ENCODE assay signal across 8 cellular contexts in the genomic region with DNA sequence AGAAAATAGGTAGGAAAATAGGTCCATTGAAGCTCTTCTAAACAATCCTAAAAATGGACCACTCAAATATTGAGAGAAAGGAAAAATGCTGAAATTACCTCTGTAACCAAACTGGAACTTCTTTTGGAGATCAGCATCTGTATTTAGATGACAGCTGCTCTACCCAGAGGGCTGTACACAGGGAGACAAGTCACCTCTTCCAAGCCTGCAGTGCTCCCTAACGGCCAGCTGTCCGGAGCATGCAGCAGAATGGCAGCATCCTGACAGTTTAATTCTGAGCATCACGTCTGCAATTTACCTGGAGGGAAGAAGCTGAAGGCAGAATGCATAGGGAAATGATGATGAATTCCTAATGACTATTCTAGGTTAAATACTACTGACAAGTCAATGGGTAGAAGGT.
DNase-seq lines count a peak whose midpoint lies in the region; ATAC-seq, FAIRE-seq and TF ChIP-seq lines count a peak whose summit lies in the region.

No MANE protein-coding gene starts in this region.

- H3K36me3 ChIP-seq in K562 (ENCODE audit: control insufficient read depth, insufficient read depth, low read length), result no peaks in the 10 kb centered on the region

- H3K4me1 Mint-ChIP-seq in nephron, result no peaks in the 10 kb centered on the region
- H3K4me1 Mint-ChIP-seq in stimulated activated naive B cell treated with anti-CD40 and anti-IgM and Interleukin-4, amounts not matched to agents 10 μg/mL and 1 μg/mL and 100 μg/mL, for 72 hours, result no peaks in the 10 kb centered on the region

- H3K79me2 ChIP-seq in K562 (ENCODE audit: control insufficient read depth, insufficient read depth, low read length), result no peaks in the 10 kb centered on the region

- intact Hi-C loops in K562 (cut with micrococcal nuclease), result loop anchor here (2.0 to 10.0 kb wide), 5 partner anchors 64 to 832 kb away; a partner anchor contains a TSS

- peaks cover 3% of the 10 kb centered on the region for H3K27me3 Mint-ChIP-seq in nephron (ENCODE audit: low read depth)
- peaks cover 4 to 5% of the 10 kb centered on the region in 2 donors for H3K27me3 Mint-ChIP-seq in stimulated activated naive B cell treated with anti-CD40 and anti-IgM and Interleukin-4, amounts not matched to agents 10 μg/mL and 1 μg/mL and 100 μg/mL, for 72 hours

- FAIRE-seq in K562 (lab: Jason Lieb, UNC), result peak; percentile 87

- no peaks in the 10 kb centered on the region for H3K36me3 Mint-ChIP-seq in nephron (ENCODE audit: low read depth)
- H3K36me3 Mint-ChIP-seq in stimulated activated naive B cell treated with anti-CD40 and anti-IgM and Interleukin-4, amounts not matched to agents 10 μg/mL and 1 μg/mL and 100 μg/mL, for 72 hours, result no peaks in the 10 kb centered on the region

- TF ChIP-seq CTCF in GM13976 (IDR thresholded peaks at IDR 0.05; ENCODE audit: borderline replicate concordance, control extremely low read depth, extremely low read depth, insufficient read depth, missing control alignments) (peak; percentile 24), K562 (IDR thresholded peaks at IDR 0.05 in 2 of 3, conservative IDR thresholded peaks at IDR 0.05 in 1 of 3; ENCODE audit: insufficient read depth in 2 of 3, low read depth in 1 of 3, low read length in 3 of 3) (peak; percentile 67 to 75 (median 73)), nephron (IDR thresholded peaks at IDR 0.05; ENCODE audit: unreplicated experiment in 3 of 3) (peak; percentile 28 to 45 (median 33))

- H3K4me3 Mint-ChIP-seq in nephron, result no peak overlapping the region
- H3K4me3 Mint-ChIP-seq in stimulated activated naive B cell treated with anti-CD40 and anti-IgM and Interleukin-4, amounts not matched to agents 10 μg/mL and 1 μg/mL and 100 μg/mL, for 72 hours, result no peak overlapping the region

- CTCF ChIA-PET in K562 (lab: Yijun Ruan, JAX; ENCODE audit: low intra/inter-chr PET ratio), result no interaction called here

- WGBS in K562 (ENCODE audit: insufficient coverage, low coverage, missing lambda C conversion rate), result 0% methylated on average over 3 of the region's 3 CpGs

- H3K27ac Mint-ChIP-seq in nephron, result no peak overlapping the region
- no peak overlapping the region for H3K27ac Mint-ChIP-seq in stimulated activated naive B cell treated with anti-CD40 and anti-IgM and Interleukin-4, amounts not matched to agents 10 μg/mL and 1 μg/mL and 100 μg/mL, for 72 hours

- no peak overlapping the region for H3K27ac ChIP-seq in K562 (ENCODE audit: extremely low read depth, low read depth, low read length)

- no peaks in the 10 kb centered on the region for H3K27me3 ChIP-seq in K562 (ENCODE audit: control insufficient read depth in 2 of 2, insufficient read depth in 2 of 2, low read length in 2 of 2)

- H3K4me2 ChIP-seq in K562 (ENCODE audit: insufficient read depth, low read length), result no peak overlapping the region

- DNase-seq in GM13976 (ENCODE audit: low spot score) (no peak), NCI-H1694 (lab: John Stamatoyannopoulos, UW) (peak; percentile 47), K562 (ENCODE audit: extremely low read depth in 1 of 4, low spot score in 3 of 4) (peak; percentile 8 to 76 (median 32))
- no peak for DNase-seq in stimulated activated CD4-positive, alpha-beta T cell treated with anti-CD3 and anti-CD28 coated beads, Interleukin-4, amount 100 ng/mL, for 1 hour
- DNase-seq in stimulated activated naive B cell treated with anti-CD40 and anti-IgM and Interleukin-4, amounts not matched to agents 10 μg/mL and 1 μg/mL and 100 μg/mL, for 72 hours, result no peak

- H3K9me3 ChIP-seq in K562 (replicated peaks; ENCODE audit: control insufficient read depth, insufficient read depth, low read depth, low read length), result no peaks in the 10 kb centered on the region

- TF ChIP-seq EP300 in K562 (IDR thresholded peaks at IDR 0.05; ENCODE audit: low read length), result no peak

- H3K9me3 Mint-ChIP-seq in nephron, result no peaks in the 10 kb centered on the region
- H3K9me3 Mint-ChIP-seq in stimulated activated naive B cell treated with anti-CD40 and anti-IgM and Interleukin-4, amounts not matched to agents 10 μg/mL and 1 μg/mL and 100 μg/mL, for 72 hours, result no peaks in the 10 kb centered on the region

- peak; percentile 80 to 86 for TF ChIP-seq RAD21 in K562 (CRISPR knock-in tag; conservative IDR thresholded peaks at IDR 0.05 in 1 of 2, IDR thresholded peaks at IDR 0.05 in 1 of 2)

- no peak overlapping the region for H2AFZ ChIP-seq in K562 (ENCODE audit: low read depth, low read length)

- H3K9ac ChIP-seq in K562 (ENCODE audit: insufficient read depth in 1 of 2, low read depth in 2 of 2, low read length in 2 of 2), result no peak overlapping the region

- H3K4me3 ChIP-seq in K562, result no peak overlapping the region

- no peak for TF ChIP-seq POLR2A in K562 (conservative IDR thresholded peaks at IDR 0.05)

- peaks cover 5 to 32% of the 10 kb centered on the region in 2 experiments; a peak in 4 of 5 replicates for H3K4me1 ChIP-seq in K562 (replicated peaks in 1 of 2; ENCODE audit: control insufficient read depth in 2 of 2, insufficient read depth in 2 of 2, low read length in 2 of 2)

- in situ Hi-C loops in GM13976 (cut with MboI; ENCODE audit: low sequenced_read_pairs, unreplicated experiment) (no loop called here), K562 (cut with MboI) (no loop called here)

- peak; percentile 92 for ATAC-seq in K562
- no peak for ATAC-seq in GM21528 (IDR thresholded peaks at IDR 0.05; ENCODE audit: low FRiP score, unreplicated experiment)
- ATAC-seq in stimulated activated naive B cell treated with anti-CD40 and anti-IgM and Interleukin-4, amounts not matched to agents 10 μg/mL and 1 μg/mL and 100 μg/mL, for 72 hours (replicated peaks), result no peak
- no peak for ATAC-seq in GM21515 (IDR thresholded peaks at IDR 0.05; ENCODE audit: unreplicated experiment)

- BruUV-seq in K562 (replicated peaks; lab: Mats Ljungman, UMichigan), result no TSS peak

- H4K20me1 ChIP-seq in K562 (replicated peaks; ENCODE audit: control insufficient read depth, insufficient read depth, low read length), result no peaks in the 10 kb centered on the region

- H3K9me1 ChIP-seq in K562 (ENCODE audit: control insufficient read depth, insufficient read depth, low read length), result no peaks in the 10 kb centered on the region

- POLR2A ChIA-PET in K562 (lab: Yijun Ruan, JAX), result interaction anchor here (0.5 to 0.7 kb wide), 4 partner anchors 10 to 1325 kb away, joined by 3 to 4 read pairs (median 3); no protein-coding TSS in a partner anchor

TF ChIP-seq in K562, 482 proteins besides CTCF, POLR2A, EP300 and RAD21 (continues in another document):
- TF ChIP-seq CTBP1 (IDR thresholded peaks at IDR 0.05; ENCODE audit: borderline replicate concordance) (peak; percentile 86), FOXK2 (conservative IDR thresholded peaks at IDR 0.05 in 1 of 2, IDR thresholded peaks at IDR 0.05 in 1 of 2; ENCODE audit: low read depth in 2 of 2) (peak in 1 of 2 experiments; percentile 45; a peak in 1 of 4 replicates), HNRNPH1 (optimal IDR thresholded peaks at IDR 0.05; ENCODE audit: low read depth, low read length) (no peak), POLR2AphosphoS5 (IDR thresholded peaks at IDR 0.05; ENCODE audit: control insufficient read depth, insufficient read depth, low read depth, low read length) (no peak), RB1 (IDR thresholded peaks at IDR 0.05; ENCODE audit: low read depth) (peak; percentile 45; the same call in 1 of the 2 replicates)
- TF ChIP-seq, protein P1, sequence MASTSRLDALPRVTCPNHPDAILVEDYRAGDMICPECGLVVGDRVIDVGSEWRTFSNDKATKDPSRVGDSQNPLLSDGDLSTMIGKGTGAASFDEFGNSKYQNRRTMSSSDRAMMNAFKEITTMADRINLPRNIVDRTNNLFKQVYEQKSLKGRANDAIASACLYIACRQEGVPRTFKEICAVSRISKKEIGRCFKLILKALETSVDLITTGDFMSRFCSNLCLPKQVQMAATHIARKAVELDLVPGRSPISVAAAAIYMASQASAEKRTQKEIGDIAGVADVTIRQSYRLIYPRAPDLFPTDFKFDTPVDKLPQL (IDR thresholded peaks at IDR 0.05; ENCODE audit: extremely low read depth, insufficient read length), result no peak
- TF ChIP-seq, protein P2, sequence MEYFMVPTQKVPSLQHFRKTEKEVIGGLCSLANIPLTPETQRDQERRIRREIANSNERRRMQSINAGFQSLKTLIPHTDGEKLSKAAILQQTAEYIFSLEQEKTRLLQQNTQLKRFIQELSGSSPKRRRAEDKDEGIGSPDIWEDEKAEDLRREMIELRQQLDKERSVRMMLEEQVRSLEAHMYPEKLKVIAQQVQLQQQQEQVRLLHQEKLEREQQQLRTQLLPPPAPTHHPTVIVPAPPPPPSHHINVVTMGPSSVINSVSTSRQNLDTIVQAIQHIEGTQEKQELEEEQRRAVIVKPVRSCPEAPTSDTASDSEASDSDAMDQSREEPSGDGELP (CRISPR knock-in tag; IDR thresholded peaks at IDR 0.05; ENCODE audit: borderline replicate concordance), result peak; percentile 63
- TF ChIP-seq, protein P3, sequence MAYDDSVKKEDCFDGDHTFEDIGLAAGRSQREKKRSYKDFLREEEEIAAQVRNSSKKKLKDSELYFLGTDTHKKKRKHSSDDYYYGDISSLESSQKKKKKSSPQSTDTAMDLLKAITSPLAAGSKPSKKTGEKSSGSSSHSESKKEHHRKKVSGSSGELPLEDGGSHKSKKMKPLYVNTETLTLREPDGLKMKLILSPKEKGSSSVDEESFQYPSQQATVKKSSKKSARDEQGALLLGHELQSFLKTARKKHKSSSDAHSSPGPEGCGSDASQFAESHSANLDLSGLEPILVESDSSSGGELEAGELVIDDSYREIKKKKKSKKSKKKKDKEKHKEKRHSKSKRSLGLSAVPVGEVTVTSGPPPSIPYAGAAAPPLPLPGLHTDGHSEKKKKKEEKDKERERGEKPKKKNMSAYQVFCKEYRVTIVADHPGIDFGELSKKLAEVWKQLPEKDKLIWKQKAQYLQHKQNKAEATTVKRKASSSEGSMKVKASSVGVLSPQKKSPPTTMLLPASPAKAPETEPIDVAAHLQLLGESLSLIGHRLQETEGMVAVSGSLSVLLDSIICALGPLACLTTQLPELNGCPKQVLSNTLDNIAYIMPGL (CRISPR knock-in tag; IDR thresholded peaks at IDR 0.05), result no peak

Comparison
In these comparisons a context has a peak if more than half of its experiments do, and no peak if none do; other contexts are left out.
1. DNase-seq: peak in NCI-H1694 (single experiment) and K562 (4 of 4); none in GM13976 (single experiment), stimulated activated CD4-positive, alpha-beta T cell treated with anti-CD3 and anti-CD28 coated beads, Interleukin-4, amount 100 ng/mL, for 1 hour (single experiment) and stimulated activated naive B cell treated with anti-CD40 and anti-IgM and Interleukin-4, amounts not matched to agents 10 μg/mL and 1 μg/mL and 100 μg/mL, for 72 hours (single experiment).
2. Peak in every context shown above with its lines, with median percentiles within 50 percentile points of each other: CTCF ChIP-seq.